8 cellular contexts compared by ENCODE assay signal in the genomic region with DNA sequence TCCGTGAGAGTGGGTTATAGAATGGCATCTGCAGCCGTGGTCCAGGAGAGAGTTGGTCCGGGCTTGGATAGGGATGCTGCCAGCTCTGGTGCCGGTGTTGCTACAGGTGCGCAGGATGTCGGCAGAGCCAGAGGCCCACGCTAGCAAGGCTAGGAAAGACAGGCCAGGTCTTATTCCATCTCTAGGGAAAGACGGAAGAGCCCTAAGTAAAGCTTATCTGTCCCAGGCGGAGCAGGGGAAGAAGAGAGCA. TPM values are rescaled to one million over a fixed set of nuclear protein-coding genes. Genes with fewer than 3 reads are reported as not detected.
A peak's percentile ranks its signal among the peaks of the same experiment; 100 is the strongest.
DNase-seq lines count a peak whose midpoint lies in the region; ATAC-seq and TF ChIP-seq lines count a peak whose summit lies in the region.

No MANE protein-coding gene starts in this region.

- H3K4me1 Mint-ChIP-seq in naive B cell: peaks cover 42 to 59% (median 47%) of the 10 kb centered on the region in 3 donors

- no peaks in the 10 kb centered on the region for H3K27me3 Mint-ChIP-seq in naive B cell

- DNase-seq in mammary epithelial cell (no peak), naive B cell (no peak), NCI-H1417 treated with DMSO at 0.1 percent for 48 hours (lab: John Stamatoyannopoulos, UW) (no peak), EL (no peak)

- peaks cover 34% of the 10 kb centered on the region for H3K4me1 ChIP-seq in mammary epithelial cell (ENCODE audit: insufficient read depth, low read length)

- peak overlapping the region; percentile 87 to 99 (median 94) for H3K4me3 Mint-ChIP-seq in naive B cell

- peak overlapping the region; percentile 86 for H3K4me2 ChIP-seq in mammary epithelial cell (ENCODE audit: insufficient read depth, low read depth, low read length)

- no peak for TF ChIP-seq CTCF in mammary epithelial cell (conservative IDR thresholded peaks at IDR 0.05 in 1 of 2, IDR thresholded peaks at IDR 0.05 in 1 of 2; ENCODE audit: extremely low read depth in 1 of 2, insufficient read depth in 1 of 2, low read depth in 1 of 2, low read length in 2 of 2)

- peak overlapping the region; percentile 91 for H2AFZ ChIP-seq in mammary epithelial cell (ENCODE audit: low read depth, low read length)

- peaks cover 34% of the 10 kb centered on the region for H3K79me2 ChIP-seq in mammary epithelial cell (ENCODE audit: insufficient read depth, low read length)

- no peak overlapping the region for H3K27ac ChIP-seq in mammary epithelial cell (ENCODE audit: insufficient read depth, low read depth, low read length)

- in situ Hi-C loops in mammary epithelial cell (cut with MboI; ENCODE audit: low sequenced_read_pairs in 2 of 2): no loop called here

- no peaks in the 10 kb centered on the region for H3K27me3 ChIP-seq in mammary epithelial cell (ENCODE audit: insufficient read depth, low read length)

- CTCF ChIA-PET in mammary epithelial cell (lab: Charles Lee; ENCODE audit: low non-redundant PET): interaction anchor here (0.6 to 0.9 kb wide), 4 partner anchors 11 to 178 kb away, joined by 3 to 5 read pairs (median 4); a partner anchor contains a TSS

- H3K27ac Mint-ChIP-seq in naive B cell: peak overlapping the region; percentile 93 to 98 (median 96)

- intact Hi-C loops in mammary epithelial cell (cut with micrococcal nuclease): no loop called here

- peaks cover 0 to 9% of the 10 kb centered on the region in 2 donors for H3K36me3 Mint-ChIP-seq in naive B cell

- peaks cover 7% of the 10 kb centered on the region for H3K36me3 ChIP-seq in mammary epithelial cell (ENCODE audit: insufficient read depth, low read length)

- H3K9me3 ChIP-seq in mammary epithelial cell (replicated peaks; ENCODE audit: insufficient read depth, low read length): no peaks in the 10 kb centered on the region

- ATAC-seq in GM18909 (IDR thresholded peaks at IDR 0.05; ENCODE audit: poor library complexity, unreplicated experiment) (peak; percentile 14), HG03439 (IDR thresholded peaks at IDR 0.05; ENCODE audit: unreplicated experiment) (peak; percentile 1), naive B cell (ENCODE audit: low read depth in 2 of 2) (no peak), HG03045 (IDR thresholded peaks at IDR 0.05; ENCODE audit: unreplicated experiment) (no peak), HG03139 (IDR thresholded peaks at IDR 0.05; ENCODE audit: unreplicated experiment) (no peak)

- no peak overlapping the region for H3K9ac ChIP-seq in mammary epithelial cell (ENCODE audit: insufficient read depth, low read length)

- no peaks in the 10 kb centered on the region for H4K20me1 ChIP-seq in mammary epithelial cell (ENCODE audit: insufficient read depth, low read length)

- 5% methylated on average over 6 of the region's 9 CpGs for WGBS in mammary epithelial cell (ENCODE audit: low coverage, missing lambda C conversion rate)

- BruUV-seq in mammary epithelial cell (replicated peaks; lab: Mats Ljungman, UMichigan): no TSS peak

- no peaks in the 10 kb centered on the region for H3K9me3 Mint-ChIP-seq in naive B cell

- dilution Hi-C loops in mammary epithelial cell (cut with HindIII; ENCODE audit: low sequenced_read_pairs): no loop called here

- peak overlapping the region; percentile 28 to 98 (median 47) for H3K4me3 ChIP-seq in mammary epithelial cell (replicated peaks in 1 of 3; ENCODE audit: insufficient read depth in 1 of 3, low read depth in 2 of 3, low read length in 3 of 3)

RNA-seq across cellular contexts. Expression of a gene that starts 0.5 kb away (rescaled TPM):
- 10 to 100 TPM; 35.8 to 85.1 TPM for total RNA-seq in mammary epithelial cell
- 83.9 TPM for polyA plus RNA-seq in mammary epithelial cell
- 82.8 TPM for polyA minus RNA-seq in mammary epithelial cell
- polyA plus RNA-seq in naive B cell (ENCODE audit: low read depth in 6 of 6): 100 to 1,000 TPM; 704 to 932 (median 769) TPM

RNA-seq across cellular contexts. Expression of a gene that starts 5.0 kb away (rescaled TPM):
- total RNA-seq in mammary epithelial cell: under 1 TPM in 1 of 2 donors, not detected in 1; 0.33 TPM
- 0.08 TPM for polyA plus RNA-seq in mammary epithelial cell
- not detected for polyA minus RNA-seq in mammary epithelial cell
- polyA plus RNA-seq in naive B cell (ENCODE audit: low read depth in 6 of 6): 1 to 10 TPM in 1 of 6 donors, under 1 TPM in 4, not detected in 1; 0.29 to 1.4 (median 0.53) TPM

RNA-seq across cellular contexts. Expression of a gene that starts 5.9 kb away (rescaled TPM):
- total RNA-seq in mammary epithelial cell: 10 to 100 TPM in 1 of 2 donors, 1 to 10 TPM in 1; 9.0 to 20.5 TPM
- polyA plus RNA-seq in mammary epithelial cell (19.6 TPM), naive B cell (ENCODE audit: low read depth in 6 of 6) (10 to 100 TPM in 2 of 6 donors, 1 to 10 TPM in 4; 5.9 to 15.3 (median 9.2) TPM)
- 1.8 TPM for polyA minus RNA-seq in mammary epithelial cell

RNA-seq across cellular contexts. Expression of a gene that starts 10.9 kb away (rescaled TPM):
- total RNA-seq in mammary epithelial cell: 10 to 100 TPM; 33.7 to 96.3 TPM
- polyA plus RNA-seq in mammary epithelial cell (99.2 TPM), naive B cell (ENCODE audit: low read depth in 6 of 6) (100 to 1,000 TPM; 257 to 514 (median 294) TPM)
- 61.9 TPM for polyA minus RNA-seq in mammary epithelial cell

RNA-seq across cellular contexts. Expression of a gene that starts 11.8 kb away (rescaled TPM):
- 10 to 100 TPM; 35.3 to 52.1 TPM for total RNA-seq in mammary epithelial cell
- polyA plus RNA-seq in mammary epithelial cell (14.4 TPM), naive B cell (ENCODE audit: low read depth in 6 of 6) (10 to 100 TPM; 21.0 to 47.2 (median 32.1) TPM)
- polyA minus RNA-seq in mammary epithelial cell: 189 TPM

Comparison
In these comparisons a context has a peak if more than half of its experiments do, and no peak if none do; other contexts are left out.
1. ATAC-seq: peak in GM18909 (single experiment) and HG03439 (single experiment); none in naive B cell (0 of 2), HG03045 (single experiment) and HG03139 (single experiment).